13 cellular contexts compared by ENCODE assay signal in genomic region chr18:48153641-48154481, GRCh38.
DNase-seq lines count a peak whose midpoint lies in the region; ATAC-seq and TF ChIP-seq lines count a peak whose summit lies in the region.
"Had no signal": no experiment of that assay in that cellular context is flagged by ENCODE, and none has a peak within 500 bp of the region (broad histone marks: within the 10 kb centered on the region; RNA-seq: fewer than 3 reads in every experiment).

No MANE protein-coding gene starts in this region.

- no peak overlapping the region for H3K4me3 Mint-ChIP-seq in activated naive CD4-positive, alpha-beta T cell treated with anti-CD3 and anti-CD28 coated beads for 36 hours
- H3K4me3 Mint-ChIP-seq: activated T-helper 17 cell treated with anti-CD3 and anti-CD28 coated beads, Interleukin-2, amount 50 U/mL, for 72 hours; IgD-negative memory B cell had no signal

- 20% methylated on average over 3 of the region's 7 CpGs for WGBS in right lobe of liver (ENCODE audit: insufficient coverage, low coverage, low lambda C conversion rate, missing lambda C conversion rate)

- H3K27me3 Mint-ChIP-seq in activated naive CD4-positive, alpha-beta T cell treated with anti-CD3 and anti-CD28 coated beads for 36 hours (ENCODE audit: low read depth) = peaks cover 11% of the 10 kb centered on the region

- H3K27ac ChIP-seq in right atrium auricular region (no peak overlapping the region), right lobe of liver (peak overlapping the region; percentile 6 to 88 (median 45)), vagina (peak overlapping the region; percentile 51)

- H3K4me3 ChIP-seq in right atrium auricular region = no peak overlapping the region
- no peak overlapping the region for H3K4me3 ChIP-seq in epithelial cell of esophagus (ENCODE audit: low read length)
- H3K4me3 ChIP-seq in right lobe of liver = no peak overlapping the region
- no peak overlapping the region for H3K4me3 ChIP-seq in vagina

- no peaks in the 10 kb centered on the region for H3K9me3 Mint-ChIP-seq in activated naive CD4-positive, alpha-beta T cell treated with anti-CD3 and anti-CD28 coated beads for 36 hours
- H3K9me3 Mint-ChIP-seq: activated T-helper 17 cell treated with anti-CD3 and anti-CD28 coated beads, Interleukin-2, amount 50 U/mL, for 72 hours; IgD-negative memory B cell had no signal

- CTCF ChIA-PET in activated naive CD4-positive, alpha-beta T cell treated with anti-CD3 and anti-CD28 coated beads for 36 hours (lab: Charles Lee) = no interaction called here

- no peak for TF ChIP-seq CTCF in right atrium auricular region (IDR thresholded peaks at IDR 0.05)
- TF ChIP-seq CTCF in epithelial cell of esophagus (IDR thresholded peaks at IDR 0.05; ENCODE audit: insufficient read depth, low read depth, low read length, missing control alignments) = no peak
- no peak for TF ChIP-seq CTCF in right lobe of liver (IDR thresholded peaks at IDR 0.05)
- TF ChIP-seq CTCF in vagina (IDR thresholded peaks at IDR 0.05) = no peak

- intact Hi-C loops in Right ventricle myocardium inferior (cut with DNase I) (no loop called here), right lobe of liver (cut with DNase I) (no loop called here), vagina (cut with DNase I) (no loop called here)
- intact Hi-C loops in activated naive CD4-positive, alpha-beta T cell treated with anti-CD3 and anti-CD28 coated beads for 36 hours (cut with micrococcal nuclease) = no loop called here

- H3K27me3 ChIP-seq in right atrium auricular region (no peaks in the 10 kb centered on the region), right lobe of liver (no peaks in the 10 kb centered on the region), vagina (no peaks in the 10 kb centered on the region)

- ATAC-seq in Right ventricle myocardium inferior (peak; percentile 20), right lobe of liver (peak; percentile 86 to 96 (median 91))
- ATAC-seq: activated T-helper 17 cell treated with anti-CD3 and anti-CD28 coated beads, Interleukin-2, amount 50 U/mL, for 72 hours had no signal

- peak; percentile 69 for TF ChIP-seq POLR2A in right lobe of liver (IDR thresholded peaks at IDR 0.05)
- no peak for TF ChIP-seq POLR2A in vagina (IDR thresholded peaks at IDR 0.05)

- H3K9me3 ChIP-seq in right atrium auricular region = no peaks in the 10 kb centered on the region
- H3K9me3 ChIP-seq in right lobe of liver = no peaks in the 10 kb centered on the region
- no peaks in the 10 kb centered on the region for H3K9me3 ChIP-seq in vagina

- H3K4me1 Mint-ChIP-seq in activated naive CD4-positive, alpha-beta T cell treated with anti-CD3 and anti-CD28 coated beads for 36 hours (ENCODE audit: low read depth) = no peaks in the 10 kb centered on the region
- H3K4me1 Mint-ChIP-seq: activated T-helper 17 cell treated with anti-CD3 and anti-CD28 coated beads, Interleukin-2, amount 50 U/mL, for 72 hours; IgD-negative memory B cell had no signal

- H3K4me1 ChIP-seq in right atrium auricular region (no peaks in the 10 kb centered on the region), right lobe of liver (peaks cover 0 to 34% (median 13%) of the 10 kb centered on the region in 4 donors), vagina (peaks cover 38% of the 10 kb centered on the region)

- DNase-seq in Right ventricle myocardium inferior (ENCODE audit: missing footprints) (no peak), right atrium auricular region (ENCODE audit: low spot score) (no peak), epithelial cell of esophagus (ENCODE audit: low read depth) (peak; percentile 18), right lobe of liver (peak; percentile 74 to 90 (median 87)), vagina (ENCODE audit: extremely low spot score in 2 of 2) (no peak), islet precursor cell (no peak), NCI-H510A (lab: John Stamatoyannopoulos, UW) (no peak)
- DNase-seq in activated naive CD4-positive, alpha-beta T cell treated with anti-CD3 and anti-CD28 coated beads for 36 hours = no peak
- DNase-seq: 8988T, NCI-H2171, small intestine had no signal

- H3K36me3 ChIP-seq in right atrium auricular region (no peaks in the 10 kb centered on the region), right lobe of liver (no peaks in the 10 kb centered on the region), vagina (no peaks in the 10 kb centered on the region)

- no peak overlapping the region for H3K27ac Mint-ChIP-seq in activated naive CD4-positive, alpha-beta T cell treated with anti-CD3 and anti-CD28 coated beads for 36 hours
- H3K27ac Mint-ChIP-seq: activated T-helper 17 cell treated with anti-CD3 and anti-CD28 coated beads, Interleukin-2, amount 50 U/mL, for 72 hours; IgD-negative memory B cell had no signal

- H3K36me3 Mint-ChIP-seq in activated naive CD4-positive, alpha-beta T cell treated with anti-CD3 and anti-CD28 coated beads for 36 hours (ENCODE audit: low read depth) = no peaks in the 10 kb centered on the region

Comparison
In these comparisons a context has a peak if more than half of its experiments do, and no peak if none do; other contexts are left out.
1. DNase-seq: peak in epithelial cell of esophagus (single experiment) and right lobe of liver (3 of 3); none in Right ventricle myocardium inferior (single experiment), right atrium auricular region (single experiment), vagina (0 of 2), activated naive CD4-positive, alpha-beta T cell treated with anti-CD3 and anti-CD28 coated beads for 36 hours (single experiment), islet precursor cell (single experiment) and NCI-H510A (single experiment).
2. H3K27ac ChIP-seq: peak in right lobe of liver (3 of 3) and vagina (single experiment); none in right atrium auricular region (0 of 2).